In the genomic region with DNA sequence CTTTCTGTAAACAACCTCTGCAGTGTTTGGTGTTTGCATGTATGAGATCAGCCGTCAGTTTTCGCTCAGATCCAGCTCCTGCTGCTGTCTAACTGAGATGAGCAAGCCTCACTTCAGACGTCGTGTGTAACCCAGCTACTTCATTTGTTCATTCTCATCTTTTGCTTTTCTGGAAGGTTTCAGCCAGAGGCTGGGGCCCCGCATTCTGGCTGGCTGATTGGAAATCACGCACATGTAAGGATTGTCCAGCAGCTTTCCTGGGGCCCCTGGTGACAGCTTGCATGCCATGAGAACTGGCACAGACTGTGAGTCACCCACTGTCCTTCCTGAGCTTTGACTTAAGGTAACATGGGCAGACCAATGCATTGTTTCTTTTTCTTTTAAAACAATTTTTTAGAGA, we compare ENCODE assay signal across 12 cellular contexts. TPM values are rescaled to one million over a fixed set of nuclear protein-coding genes. Genes with fewer than 3 reads are reported as not detected.
DNase-seq lines count a peak whose midpoint lies in the region; FAIRE-seq and TF ChIP-seq lines count a peak whose summit lies in the region.
"Had no signal": no experiment of that assay in that cellular context is flagged by ENCODE, and none has a peak within 500 bp of the region (broad histone marks: within the 10 kb centered on the region; RNA-seq: fewer than 3 reads in every experiment).

No MANE protein-coding gene starts in this region.

- 86 to 90% (median 88%) methylated on average over 6 of the region's 6 CpGs for WGBS in spleen, 5 donors

- peaks cover under 1% of the 10 kb centered on the region for H3K36me3 Mint-ChIP-seq in T-helper 2 cell treated with Interferon-gamma antibody and Interleukin-4, amounts not matched to agents 5 μg/mL and 100 μg/mL, for 36 hours (ENCODE audit: low read depth)

- H3K27me3 ChIP-seq in endothelial cell of umbilical vein (ENCODE audit: control insufficient read depth in 2 of 2, insufficient read depth in 2 of 2, low read length in 2 of 2) (peaks cover 0 to 4% of the 10 kb centered on the region in 2 experiments), spleen (replicated peaks in 1 of 7) (no peaks in the 10 kb centered on the region), WERI-Rb-1 (ENCODE audit: insufficient read depth, low read depth, severe bottlenecking) (no peaks in the 10 kb centered on the region), Karpas-422 (ENCODE audit: low read length) (no peaks in the 10 kb centered on the region)

- H3K4me1 ChIP-seq in endothelial cell of umbilical vein (ENCODE audit: control insufficient read depth, extremely low read depth, insufficient read depth, low read length) (peaks cover 18% of the 10 kb centered on the region), spleen (peaks cover 17 to 54% (median 35%) of the 10 kb centered on the region in 6 donors), Karpas-422 (ENCODE audit: low read length) (no peaks in the 10 kb centered on the region)

- H3K27ac ChIP-seq in endothelial cell of umbilical vein (ENCODE audit: insufficient read depth, low read depth, low read length): no peak overlapping the region
- peak overlapping the region in 1 of 8 donors; percentile 17 for H3K27ac ChIP-seq in spleen
- H3K27ac ChIP-seq in WERI-Rb-1: no peak overlapping the region
- no peak overlapping the region for H3K27ac ChIP-seq in Karpas-422 (ENCODE audit: low read length)
- H3K27ac ChIP-seq: 22Rv1 had no signal

- no peaks in the 10 kb centered on the region for H3K9me3 ChIP-seq in endothelial cell of umbilical vein (replicated peaks; ENCODE audit: control insufficient read depth, insufficient read depth, low read length)
- H3K9me3 ChIP-seq in spleen: no peaks in the 10 kb centered on the region
- no peaks in the 10 kb centered on the region for H3K9me3 ChIP-seq in WERI-Rb-1 (ENCODE audit: severe bottlenecking)
- H3K9me3 ChIP-seq in Karpas-422 (ENCODE audit: low read length): no peaks in the 10 kb centered on the region

- no peaks in the 10 kb centered on the region for H3K36me3 ChIP-seq in endothelial cell of umbilical vein (ENCODE audit: control insufficient read depth in 2 of 2, extremely low read depth in 1 of 2, insufficient read depth in 2 of 2, low read length in 2 of 2)
- no peaks in the 10 kb centered on the region for H3K36me3 ChIP-seq in spleen
- no peaks in the 10 kb centered on the region for H3K36me3 ChIP-seq in WERI-Rb-1
- no peaks in the 10 kb centered on the region for H3K36me3 ChIP-seq in Karpas-422 (ENCODE audit: insufficient read depth, low read length)

- no peaks in the 10 kb centered on the region for H3K9me3 Mint-ChIP-seq in T-helper 2 cell treated with Interferon-gamma antibody and Interleukin-4, amounts not matched to agents 5 μg/mL and 100 μg/mL, for 36 hours

- dilution Hi-C loops in endothelial cell of umbilical vein (cut with MboI; ENCODE audit: extremely low pct_ligation_motif_present, low sequenced_read_pairs): no loop called here

- no peaks in the 10 kb centered on the region for H3K27me3 Mint-ChIP-seq in T-helper 2 cell treated with Interferon-gamma antibody and Interleukin-4, amounts not matched to agents 5 μg/mL and 100 μg/mL, for 36 hours (ENCODE audit: low read depth)

- POLR2A ChIA-PET in endothelial cell of umbilical vein (lab: Charles Lee): no interaction called here

- BruUV-seq in endothelial cell of umbilical vein (replicated peaks; lab: Mats Ljungman, UMichigan): no TSS peak

- TF ChIP-seq CTCF in endothelial cell of umbilical vein (IDR thresholded peaks at IDR 0.05; ENCODE audit: extremely low read depth in 1 of 2, insufficient read depth in 1 of 2, low read depth in 1 of 2, low read length in 2 of 2): no peak
- no peak for TF ChIP-seq CTCF in spleen (IDR thresholded peaks at IDR 0.05 in 8 of 11, conservative IDR thresholded peaks at IDR 0.05 in 3 of 11)
- TF ChIP-seq CTCF in WERI-Rb-1 (IDR thresholded peaks at IDR 0.05; ENCODE audit: low read depth, low read length): no peak

- H3K4me3 ChIP-seq in endothelial cell of umbilical vein (replicated peaks in 1 of 3; ENCODE audit: insufficient read depth in 1 of 3, low read depth in 1 of 3, low read length in 3 of 3): no peak overlapping the region
- H3K4me3 ChIP-seq in spleen: no peak overlapping the region
- H3K4me3 ChIP-seq in WERI-Rb-1 (ENCODE audit: low read depth, low read length): no peak overlapping the region
- no peak overlapping the region for H3K4me3 ChIP-seq in Karpas-422 (ENCODE audit: low read length)

- FAIRE-seq in endothelial cell of umbilical vein (lab: Jason Lieb, UNC): peak; percentile 58
- FAIRE-seq: GM12892 had no signal

- peak overlapping the region; percentile 65 for H3K4me3 Mint-ChIP-seq in T-helper 2 cell treated with Interferon-gamma antibody and Interleukin-4, amounts not matched to agents 5 μg/mL and 100 μg/mL, for 36 hours

- CTCF ChIA-PET in endothelial cell of umbilical vein (lab: Charles Lee): interaction anchor here (0.9 kb wide), 1 partner anchor 51 kb away, joined by 3 read pairs; no protein-coding TSS in a partner anchor

- intact Hi-C loops in endothelial cell of umbilical vein (cut with micrococcal nuclease) (loop anchor here (10.0 kb wide), 1 partner anchor 197 kb away; no protein-coding TSS in a partner anchor), spleen (cut with DNase I; ENCODE audit: low total_unique reads) (no loop called here)

- H3K4me1 Mint-ChIP-seq in T-helper 2 cell treated with Interferon-gamma antibody and Interleukin-4, amounts not matched to agents 5 μg/mL and 100 μg/mL, for 36 hours (ENCODE audit: low read depth): peaks cover 52% of the 10 kb centered on the region

- H3K4me2 ChIP-seq in endothelial cell of umbilical vein (ENCODE audit: insufficient read depth, low read length) (peak overlapping the region; percentile 3), Karpas-422 (ENCODE audit: low read depth, low read length, poor library complexity, severe bottlenecking) (no peak overlapping the region)

- TF ChIP-seq POLR2A in endothelial cell of umbilical vein (IDR thresholded peaks at IDR 0.05; ENCODE audit: low read depth, low read length) (no peak), spleen (IDR thresholded peaks at IDR 0.05) (no peak)

- H3K9me1 ChIP-seq in endothelial cell of umbilical vein (replicated peaks; ENCODE audit: control insufficient read depth, extremely low read depth, insufficient read depth, low read length): no peaks in the 10 kb centered on the region

- no peak overlapping the region for H3K9ac ChIP-seq in endothelial cell of umbilical vein (replicated peaks; ENCODE audit: extremely low read depth, insufficient read depth, low read length)
- no peak overlapping the region for H3K9ac ChIP-seq in Karpas-422 (ENCODE audit: low read length)

- H4K20me1 ChIP-seq in endothelial cell of umbilical vein (replicated peaks; ENCODE audit: control insufficient read depth, extremely low read depth, insufficient read depth, low read length) (no peaks in the 10 kb centered on the region), Karpas-422 (ENCODE audit: insufficient read depth, low read depth, low read length) (no peaks in the 10 kb centered on the region)

- peak overlapping the region; percentile 88 for H3K27ac Mint-ChIP-seq in T-helper 2 cell treated with Interferon-gamma antibody and Interleukin-4, amounts not matched to agents 5 μg/mL and 100 μg/mL, for 36 hours

- peak; percentile 12 to 53 for DNase-seq in NCI-H526 (lab: John Stamatoyannopoulos, UW)
- no peak for DNase-seq in NCI-H526 treated with DMSO at 0.1 percent for 48 hours (lab: John Stamatoyannopoulos, UW)
- no peak for DNase-seq in T-helper 2 cell treated with Interferon-gamma antibody and Interleukin-4, amounts not matched to agents 5 μg/mL and 100 μg/mL, for 36 hours (ENCODE audit: low spot score)
- DNase-seq in endothelial cell of umbilical vein (ENCODE audit: low read depth, low spot score): no peak
- peak; percentile 27 for DNase-seq in spleen
- DNase-seq in WERI-Rb-1: no peak
- no peak for DNase-seq in NCI-H1694 (lab: John Stamatoyannopoulos, UW)
- no peak for DNase-seq in Karpas-422
- DNase-seq: DMS153, NCI-H2029 treated with DMSO at 0.1 percent for 48 hours had no signal

- H2AFZ ChIP-seq in endothelial cell of umbilical vein (ENCODE audit: low read depth, low read length): no peak overlapping the region
- no peak overlapping the region for H2AFZ ChIP-seq in Karpas-422 (ENCODE audit: low read length)

- H3K79me2 ChIP-seq in endothelial cell of umbilical vein (ENCODE audit: control insufficient read depth, insufficient read depth, low read length) (no peaks in the 10 kb centered on the region), Karpas-422 (ENCODE audit: low read length) (no peaks in the 10 kb centered on the region)

- no peaks in the 10 kb centered on the region for H3K9me2 ChIP-seq in Karpas-422 (replicated peaks; ENCODE audit: insufficient read depth, low read length)

TF ChIP-seq in endothelial cell of umbilical vein, 7 proteins besides CTCF, POLR2A, EP300 and RAD21:
- TF ChIP-seq, protein P1, sequence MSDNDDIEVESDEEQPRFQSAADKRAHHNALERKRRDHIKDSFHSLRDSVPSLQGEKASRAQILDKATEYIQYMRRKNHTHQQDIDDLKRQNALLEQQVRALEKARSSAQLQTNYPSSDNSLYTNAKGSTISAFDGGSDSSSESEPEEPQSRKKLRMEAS (IDR thresholded peaks at IDR 0.05; ENCODE audit: insufficient read depth, insufficient read length): no peak
- TF ChIP-seq JUN (IDR thresholded peaks at IDR 0.05; ENCODE audit: borderline replicate concordance, insufficient read depth, insufficient read length, low read depth) (peak; percentile 26), POLR2AphosphoS5 (IDR thresholded peaks at IDR 0.05; ENCODE audit: insufficient read depth, low read depth, low read length) (no peak), EZH2 (IDR thresholded peaks at IDR 0.05; ENCODE audit: borderline replicate concordance, low read depth, low read length, severe bottlenecking) (no peak), GATA2 (IDR thresholded peaks at IDR 0.05; ENCODE audit: insufficient read depth, insufficient read length, low read depth, low read length) (no peak), MYC (IDR thresholded peaks at IDR 0.05; ENCODE audit: low read depth, low read length) (no peak)

RNA-seq across cellular contexts. Expression of a gene that starts 49.0 kb away (rescaled TPM):
- 6.5 and 7.2 TPM in 2 replicates for total RNA-seq in endothelial cell of umbilical vein
- polyA plus RNA-seq in endothelial cell of umbilical vein: 5.2 and 5.3 TPM in 2 replicates
- 2.6 and 3.1 TPM in 2 replicates for polyA plus RNA-seq in endothelial cell of umbilical vein (2011; cell fraction: cytosol; rRNA removed)
- 7.2 and 7.7 TPM in 2 replicates for polyA plus RNA-seq in endothelial cell of umbilical vein (2011; cell fraction: nucleus; rRNA removed)
- polyA plus RNA-seq in endothelial cell of umbilical vein (2012): 1.2 and 2.7 TPM in 2 replicates
- 19.6 and 20.5 TPM in 2 replicates for polyA minus RNA-seq in endothelial cell of umbilical vein
- polyA minus RNA-seq in endothelial cell of umbilical vein (2011; cell fraction: cytosol; rRNA and poly(A)+ RNA removed): not detected
- polyA minus RNA-seq in endothelial cell of umbilical vein (2011; cell fraction: nucleus; rRNA and poly(A)+ RNA removed): 18.2 and 29.6 TPM in 2 replicates
- 10 to 100 TPM; 34.2 to 80.8 (median 57.8) TPM for total RNA-seq in spleen
- polyA plus RNA-seq in spleen: 1 to 10 TPM; 4.5 to 6.2 (median 5.2) TPM
- 204 and 269 TPM in 2 replicates for total RNA-seq in Karpas-422 (2014; rRNA removed; shearing (Covaris generic); ENCODE audit: low replicate concordance)

Comparison
In these comparisons a context has a peak if more than half of its experiments do, and no peak if none do; other contexts are left out.
1. DNase-seq: peak in NCI-H526 (2 of 2) and spleen (single experiment); none in NCI-H526 treated with DMSO at 0.1 percent for 48 hours (single experiment), T-helper 2 cell treated with Interferon-gamma antibody and Interleukin-4, amounts not matched to agents 5 μg/mL and 100 μg/mL, for 36 hours (single experiment), endothelial cell of umbilical vein (single experiment), WERI-Rb-1 (single experiment), NCI-H1694 (single experiment) and Karpas-422 (single experiment).